Comparison of ENCODE assay signal across 8 cellular contexts in genomic region chr6:96897396-96898240, GRCh38. TPM values are rescaled to one million over a fixed set of nuclear protein-coding genes. Genes with fewer than 3 reads are reported as not detected.
DNase-seq lines count a peak whose midpoint lies in the region; ATAC-seq and TF ChIP-seq lines count a peak whose summit lies in the region.

Gene NDUFAF4 (minus strand): TSS chr6:96897891. CDS start chr6:96897801, 90 bp downstream.

- H3K9me3 ChIP-seq in BE2C = no peaks in the 10 kb centered on the region

- TF ChIP-seq CTCF in BE2C (IDR thresholded peaks at IDR 0.05; ENCODE audit: low read depth, low read length) (peak; percentile 82), chondrocyte (IDR thresholded peaks at IDR 0.05) (peak; percentile 97)

- H3K36me3 ChIP-seq in BE2C = peaks cover 36% of the 10 kb centered on the region

- H3K27me3 ChIP-seq in BE2C = no peaks in the 10 kb centered on the region

- H3K27me3 Mint-ChIP-seq in chondrocyte (ENCODE audit: low read depth) = peaks cover 10% of the 10 kb centered on the region

- H3K4me1 ChIP-seq in BE2C = no peaks in the 10 kb centered on the region

- DNase-seq in BE2C = peak; percentile 97
- peak; percentile 83 for DNase-seq in NCI-H510A (lab: John Stamatoyannopoulos, UW)
- peak; percentile 91 to 93 for DNase-seq in activated CD4-positive, alpha-beta T cell treated with anti-CD3 and anti-CD28 coated beads for 24 hours (ENCODE audit: low read depth in 2 of 2)
- peak; percentile 98 for DNase-seq in chondrocyte (ENCODE audit: low spot score)
- DNase-seq in kidney tubule cell (ENCODE audit: low spot score) = peak; percentile 95
- peak; percentile 89 to 96 (median 92) for DNase-seq in stimulated activated CD4-positive, alpha-beta T cell treated with anti-CD3 and anti-CD28 coated beads, Interleukin-1b, Interleukin-23, amount 100 ng/mL, for 24 hours (ENCODE audit: low read depth in 4 of 4, low spot score in 1 of 4)

- peak within 1 kb of the TSS; percentile 91 for H3K27ac Mint-ChIP-seq in chondrocyte (ENCODE audit: unreplicated experiment)

- peak; percentile 77 for TF ChIP-seq POLR2A in GM19193 (IDR thresholded peaks at IDR 0.05; ENCODE audit: extremely low read depth, insufficient read depth, insufficient read length)

- peak within 1 kb of the TSS; percentile 83 for H3K4me3 ChIP-seq in BE2C (ENCODE audit: low read depth, low read length)

- peaks cover 24% of the 10 kb centered on the region for H3K4me1 Mint-ChIP-seq in chondrocyte (ENCODE audit: low read depth)

- H3K36me3 Mint-ChIP-seq in chondrocyte (ENCODE audit: low read depth) = peaks cover 6% of the 10 kb centered on the region

- H3K9me3 Mint-ChIP-seq in chondrocyte (ENCODE audit: low read depth) = no peaks in the 10 kb centered on the region

- ATAC-seq in HG03439 (IDR thresholded peaks at IDR 0.05; ENCODE audit: unreplicated experiment) = peak; percentile 91

- H3K4me3 Mint-ChIP-seq in chondrocyte (ENCODE audit: unreplicated experiment) = peak within 1 kb of the TSS; percentile 78

RNA-seq across cellular contexts. Expression of gene NDUFAF4, which starts in this region (rescaled TPM):
- 85.7 TPM for polyA plus RNA-seq in BE2C (2012; ENCODE audit: insufficient read depth, insufficient read length, low read depth)
- total RNA-seq in chondrocyte = 22.2 to 25.0 TPM (median 23.5 TPM) in 3 replicates

Comparison
In these comparisons a context has a peak if more than half of its experiments do, and no peak if none do; other contexts are left out.
1. Peak in every context shown above with its lines: DNase-seq, ATAC-seq and H3K4me3 ChIP-seq.